15 cellular contexts compared by ENCODE assay signal in the genomic region with DNA sequence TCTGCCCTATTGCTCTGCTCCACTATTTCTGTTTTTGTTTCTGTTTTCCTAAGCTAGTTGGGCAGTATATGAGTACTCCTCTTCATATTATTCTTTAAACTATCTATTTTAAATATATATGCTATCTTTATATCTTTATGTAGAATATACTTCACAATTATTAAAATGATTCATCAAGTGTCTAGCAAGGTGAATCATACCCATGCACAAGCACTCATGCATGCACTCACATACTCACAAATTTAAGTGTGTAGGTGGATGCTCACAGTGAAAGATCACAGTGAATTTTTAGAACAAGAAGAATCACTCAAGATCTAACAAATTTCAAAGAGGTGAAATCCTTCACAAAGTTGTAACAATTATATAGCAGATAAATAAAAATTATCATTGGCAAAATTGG.
"Had no signal": no experiment of that assay in that cellular context is flagged by ENCODE, and none has a peak within 500 bp of the region (broad histone marks: within the 10 kb centered on the region; RNA-seq: fewer than 3 reads in every experiment).

No MANE protein-coding gene starts in this region.

- H3K27ac ChIP-seq: adrenal gland, cardiac muscle cell, epithelial cell of prostate, left lung, neural progenitor cell, spleen had no signal

- H2AFZ ChIP-seq: neural progenitor cell had no signal

- H3K36me3 ChIP-seq: adrenal gland, cardiac muscle cell, left lung, neural progenitor cell, spleen had no signal

- H3K9ac ChIP-seq: neural progenitor cell had no signal

- H3K4me2 ChIP-seq: neural progenitor cell had no signal

- H3K4me1 ChIP-seq: adrenal gland, left lung, neural progenitor cell, spleen had no signal

- H3K27me3 ChIP-seq: adrenal gland, cardiac muscle cell, left lung, neural progenitor cell, spleen had no signal

- H3K4me3 ChIP-seq: adrenal gland, cardiac muscle cell, left lung, neural progenitor cell, spleen had no signal

- DNase-seq: activated naive CD4-positive, alpha-beta T cell; activated T-cell treated with anti-CD3 and anti-CD28 coated beads, Interleukin-2, amount 50 U/mL, for 24 hours; adrenal gland; cortex of kidney; endodermal cell; left lung; naive thymus-derived CD4-positive, alpha-beta T cell; spleen; stimulated activated CD4-positive, alpha-beta T cell treated with anti-CD3 and anti-CD28 coated beads, Interleukin-4, amount 100 ng/mL, for 24 hours; stimulated activated naive CD4-positive, alpha-beta T cell treated with Interleukin-2 at 50 U/mL for 16 hours; T-helper 1 cell had no signal

- ATAC-seq: left lung; naive thymus-derived CD4-positive, alpha-beta T cell; WTC11 had no signal
